ENCODE assay signal across 1 cellular context in the genomic region with DNA sequence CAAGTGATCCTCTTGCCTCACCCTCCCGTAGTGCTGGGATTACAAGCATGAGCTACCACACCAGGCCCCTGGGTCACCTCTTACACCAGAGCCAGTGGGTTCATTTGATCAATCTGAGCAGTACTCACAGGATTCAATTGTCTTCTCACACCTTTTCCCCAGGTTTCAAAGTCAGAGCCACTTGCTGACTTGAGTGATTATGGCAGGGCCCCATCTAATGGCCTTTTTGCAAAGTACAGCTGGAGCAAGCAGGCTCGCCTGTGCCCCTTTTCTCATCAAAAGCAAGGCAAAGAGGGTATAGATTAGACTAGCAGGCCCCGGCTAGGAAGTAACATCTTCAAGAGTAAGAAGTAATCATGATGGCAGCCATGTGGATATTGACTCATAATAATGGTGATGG.
TF ChIP-seq lines count a peak whose summit lies in the region.

No MANE protein-coding gene starts in this region.

TF ChIP-seq in GM12878, 131 proteins besides CTCF, POLR2A, EP300 and RAD21 (continued from another document and continues in another):
- TF ChIP-seq, protein P1, sequence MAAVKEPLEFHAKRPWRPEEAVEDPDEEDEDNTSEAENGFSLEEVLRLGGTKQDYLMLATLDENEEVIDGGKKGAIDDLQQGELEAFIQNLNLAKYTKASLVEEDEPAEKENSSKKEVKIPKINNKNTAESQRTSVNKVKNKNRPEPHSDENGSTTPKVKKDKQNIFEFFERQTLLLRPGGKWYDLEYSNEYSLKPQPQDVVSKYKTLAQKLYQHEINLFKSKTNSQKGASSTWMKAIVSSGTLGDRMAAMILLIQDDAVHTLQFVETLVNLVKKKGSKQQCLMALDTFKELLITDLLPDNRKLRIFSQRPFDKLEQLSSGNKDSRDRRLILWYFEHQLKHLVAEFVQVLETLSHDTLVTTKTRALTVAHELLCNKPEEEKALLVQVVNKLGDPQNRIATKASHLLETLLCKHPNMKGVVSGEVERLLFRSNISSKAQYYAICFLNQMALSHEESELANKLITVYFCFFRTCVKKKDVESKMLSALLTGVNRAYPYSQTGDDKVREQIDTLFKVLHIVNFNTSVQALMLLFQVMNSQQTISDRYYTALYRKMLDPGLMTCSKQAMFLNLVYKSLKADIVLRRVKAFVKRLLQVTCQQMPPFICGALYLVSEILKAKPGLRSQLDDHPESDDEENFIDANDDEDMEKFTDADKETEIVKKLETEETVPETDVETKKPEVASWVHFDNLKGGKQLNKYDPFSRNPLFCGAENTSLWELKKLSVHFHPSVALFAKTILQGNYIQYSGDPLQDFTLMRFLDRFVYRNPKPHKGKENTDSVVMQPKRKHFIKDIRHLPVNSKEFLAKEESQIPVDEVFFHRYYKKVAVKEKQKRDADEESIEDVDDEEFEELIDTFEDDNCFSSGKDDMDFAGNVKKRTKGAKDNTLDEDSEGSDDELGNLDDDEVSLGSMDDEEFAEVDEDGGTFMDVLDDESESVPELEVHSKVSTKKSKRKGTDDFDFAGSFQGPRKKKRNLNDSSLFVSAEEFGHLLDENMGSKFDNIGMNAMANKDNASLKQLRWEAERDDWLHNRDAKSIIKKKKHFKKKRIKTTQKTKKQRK (IDR thresholded peaks at IDR 0.05; ENCODE audit: low read depth, low read length): no peak
- TF ChIP-seq NFIC (IDR thresholded peaks at IDR 0.05; ENCODE audit: low read depth, low read length): no peak
- TF ChIP-seq BHLHE40 (IDR thresholded peaks at IDR 0.05; ENCODE audit: borderline replicate concordance in 1 of 2, low read depth in 2 of 2, low read length in 1 of 2): no peak; a peak in 1 of 4 replicates
- TF ChIP-seq, protein P2, sequence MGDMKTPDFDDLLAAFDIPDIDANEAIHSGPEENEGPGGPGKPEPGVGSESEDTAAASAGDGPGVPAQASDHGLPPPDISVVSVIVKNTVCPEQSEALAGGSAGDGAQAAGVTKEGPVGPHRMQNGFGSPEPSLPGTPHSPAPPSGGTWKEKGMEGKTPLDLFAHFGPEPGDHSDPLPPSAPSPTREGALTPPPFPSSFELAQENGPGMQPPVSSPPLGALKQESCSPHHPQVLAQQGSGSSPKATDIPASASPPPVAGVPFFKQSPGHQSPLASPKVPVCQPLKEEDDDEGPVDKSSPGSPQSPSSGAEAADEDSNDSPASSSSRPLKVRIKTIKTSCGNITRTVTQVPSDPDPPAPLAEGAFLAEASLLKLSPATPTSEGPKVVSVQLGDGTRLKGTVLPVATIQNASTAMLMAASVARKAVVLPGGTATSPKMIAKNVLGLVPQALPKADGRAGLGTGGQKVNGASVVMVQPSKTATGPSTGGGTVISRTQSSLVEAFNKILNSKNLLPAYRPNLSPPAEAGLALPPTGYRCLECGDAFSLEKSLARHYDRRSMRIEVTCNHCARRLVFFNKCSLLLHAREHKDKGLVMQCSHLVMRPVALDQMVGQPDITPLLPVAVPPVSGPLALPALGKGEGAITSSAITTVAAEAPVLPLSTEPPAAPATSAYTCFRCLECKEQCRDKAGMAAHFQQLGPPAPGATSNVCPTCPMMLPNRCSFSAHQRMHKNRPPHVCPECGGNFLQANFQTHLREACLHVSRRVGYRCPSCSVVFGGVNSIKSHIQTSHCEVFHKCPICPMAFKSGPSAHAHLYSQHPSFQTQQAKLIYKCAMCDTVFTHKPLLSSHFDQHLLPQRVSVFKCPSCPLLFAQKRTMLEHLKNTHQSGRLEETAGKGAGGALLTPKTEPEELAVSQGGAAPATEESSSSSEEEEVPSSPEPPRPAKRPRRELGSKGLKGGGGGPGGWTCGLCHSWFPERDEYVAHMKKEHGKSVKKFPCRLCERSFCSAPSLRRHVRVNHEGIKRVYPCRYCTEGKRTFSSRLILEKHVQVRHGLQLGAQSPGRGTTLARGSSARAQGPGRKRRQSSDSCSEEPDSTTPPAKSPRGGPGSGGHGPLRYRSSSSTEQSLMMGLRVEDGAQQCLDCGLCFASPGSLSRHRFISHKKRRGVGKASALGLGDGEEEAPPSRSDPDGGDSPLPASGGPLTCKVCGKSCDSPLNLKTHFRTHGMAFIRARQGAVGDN (IDR thresholded peaks at IDR 0.05): peak; percentile 69; the same call in 1 of the 2 replicates
- TF ChIP-seq SMC3 (IDR thresholded peaks at IDR 0.05; ENCODE audit: borderline replicate concordance, low read length): peak; percentile 83; the same call in 1 of the 2 replicates
- TF ChIP-seq PAX5 (IDR thresholded peaks at IDR 0.05; ENCODE audit: borderline replicate concordance, low read depth, low read length): no peak
- no peak for TF ChIP-seq EGR1 (IDR thresholded peaks at IDR 0.05; ENCODE audit: borderline replicate concordance in 1 of 2, low read depth in 2 of 2, low read length in 2 of 2)
- TF ChIP-seq SRF (IDR thresholded peaks at IDR 0.05; ENCODE audit: low read depth in 2 of 2, low read length in 2 of 2): no peak
- TF ChIP-seq TBL1XR1 (IDR thresholded peaks at IDR 0.05; ENCODE audit: low read depth, low read length): no peak
- TF ChIP-seq MTA3 (IDR thresholded peaks at IDR 0.05; ENCODE audit: borderline replicate concordance, low read length): no peak
- no peak for TF ChIP-seq CBFB (IDR thresholded peaks at IDR 0.05; ENCODE audit: low read depth)
- no peak for TF ChIP-seq BACH1 (IDR thresholded peaks at IDR 0.05; ENCODE audit: borderline replicate concordance)
- TF ChIP-seq FOXM1 (IDR thresholded peaks at IDR 0.05; ENCODE audit: low read depth, low read length): peak; percentile 42; the same call in 1 of the 2 replicates
- no peak for TF ChIP-seq SPI1 (IDR thresholded peaks at IDR 0.05; ENCODE audit: borderline replicate concordance, insufficient read depth, low read depth, low read length)
- TF ChIP-seq HDAC6 (IDR thresholded peaks at IDR 0.05; ENCODE audit: unreplicated experiment): no peak
- no peak for TF ChIP-seq FOS (IDR thresholded peaks at IDR 0.05; ENCODE audit: borderline replicate concordance, extremely low read depth, insufficient read length)
- TF ChIP-seq, protein P3, sequence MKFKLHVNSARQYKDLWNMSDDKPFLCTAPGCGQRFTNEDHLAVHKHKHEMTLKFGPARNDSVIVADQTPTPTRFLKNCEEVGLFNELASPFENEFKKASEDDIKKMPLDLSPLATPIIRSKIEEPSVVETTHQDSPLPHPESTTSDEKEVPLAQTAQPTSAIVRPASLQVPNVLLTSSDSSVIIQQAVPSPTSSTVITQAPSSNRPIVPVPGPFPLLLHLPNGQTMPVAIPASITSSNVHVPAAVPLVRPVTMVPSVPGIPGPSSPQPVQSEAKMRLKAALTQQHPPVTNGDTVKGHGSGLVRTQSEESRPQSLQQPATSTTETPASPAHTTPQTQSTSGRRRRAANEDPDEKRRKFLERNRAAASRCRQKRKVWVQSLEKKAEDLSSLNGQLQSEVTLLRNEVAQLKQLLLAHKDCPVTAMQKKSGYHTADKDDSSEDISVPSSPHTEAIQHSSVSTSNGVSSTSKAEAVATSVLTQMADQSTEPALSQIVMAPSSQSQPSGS (IDR thresholded peaks at IDR 0.05; ENCODE audit: low read length): no peak
- TF ChIP-seq TAF1 (IDR thresholded peaks at IDR 0.05; ENCODE audit: borderline replicate concordance, low read depth, low read length): no peak
- TF ChIP-seq, protein P4, sequence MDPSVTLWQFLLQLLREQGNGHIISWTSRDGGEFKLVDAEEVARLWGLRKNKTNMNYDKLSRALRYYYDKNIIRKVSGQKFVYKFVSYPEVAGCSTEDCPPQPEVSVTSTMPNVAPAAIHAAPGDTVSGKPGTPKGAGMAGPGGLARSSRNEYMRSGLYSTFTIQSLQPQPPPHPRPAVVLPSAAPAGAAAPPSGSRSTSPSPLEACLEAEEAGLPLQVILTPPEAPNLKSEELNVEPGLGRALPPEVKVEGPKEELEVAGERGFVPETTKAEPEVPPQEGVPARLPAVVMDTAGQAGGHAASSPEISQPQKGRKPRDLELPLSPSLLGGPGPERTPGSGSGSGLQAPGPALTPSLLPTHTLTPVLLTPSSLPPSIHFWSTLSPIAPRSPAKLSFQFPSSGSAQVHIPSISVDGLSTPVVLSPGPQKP (IDR thresholded peaks at IDR 0.05; ENCODE audit: low read depth, low read length): no peak
- no peak for TF ChIP-seq SMARCA5 (IDR thresholded peaks at IDR 0.05)
- TF ChIP-seq, protein P5, sequence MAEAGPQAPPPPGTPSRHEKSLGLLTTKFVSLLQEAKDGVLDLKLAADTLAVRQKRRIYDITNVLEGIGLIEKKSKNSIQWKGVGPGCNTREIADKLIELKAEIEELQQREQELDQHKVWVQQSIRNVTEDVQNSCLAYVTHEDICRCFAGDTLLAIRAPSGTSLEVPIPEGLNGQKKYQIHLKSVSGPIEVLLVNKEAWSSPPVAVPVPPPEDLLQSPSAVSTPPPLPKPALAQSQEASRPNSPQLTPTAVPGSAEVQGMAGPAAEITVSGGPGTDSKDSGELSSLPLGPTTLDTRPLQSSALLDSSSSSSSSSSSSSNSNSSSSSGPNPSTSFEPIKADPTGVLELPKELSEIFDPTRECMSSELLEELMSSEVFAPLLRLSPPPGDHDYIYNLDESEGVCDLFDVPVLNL (IDR thresholded peaks at IDR 0.05; ENCODE audit: low read depth, low read length): no peak
- 0 out of 2 replicates have a peak, but pooled peaks have one; percentile 32 for TF ChIP-seq ZNF207 (IDR thresholded peaks at IDR 0.05; ENCODE audit: borderline replicate concordance)
- no peak for TF ChIP-seq SUZ12 (IDR thresholded peaks at IDR 0.05; ENCODE audit: unreplicated experiment)
- TF ChIP-seq, protein P6, sequence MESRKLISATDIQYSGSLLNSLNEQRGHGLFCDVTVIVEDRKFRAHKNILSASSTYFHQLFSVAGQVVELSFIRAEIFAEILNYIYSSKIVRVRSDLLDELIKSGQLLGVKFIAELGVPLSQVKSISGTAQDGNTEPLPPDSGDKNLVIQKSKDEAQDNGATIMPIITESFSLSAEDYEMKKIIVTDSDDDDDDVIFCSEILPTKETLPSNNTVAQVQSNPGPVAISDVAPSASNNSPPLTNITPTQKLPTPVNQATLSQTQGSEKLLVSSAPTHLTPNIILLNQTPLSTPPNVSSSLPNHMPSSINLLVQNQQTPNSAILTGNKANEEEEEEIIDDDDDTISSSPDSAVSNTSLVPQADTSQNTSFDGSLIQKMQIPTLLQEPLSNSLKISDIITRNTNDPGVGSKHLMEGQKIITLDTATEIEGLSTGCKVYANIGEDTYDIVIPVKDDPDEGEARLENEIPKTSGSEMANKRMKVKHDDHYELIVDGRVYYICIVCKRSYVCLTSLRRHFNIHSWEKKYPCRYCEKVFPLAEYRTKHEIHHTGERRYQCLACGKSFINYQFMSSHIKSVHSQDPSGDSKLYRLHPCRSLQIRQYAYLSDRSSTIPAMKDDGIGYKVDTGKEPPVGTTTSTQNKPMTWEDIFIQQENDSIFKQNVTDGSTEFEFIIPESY (IDR thresholded peaks at IDR 0.05): no peak
- TF ChIP-seq HCFC1 (IDR thresholded peaks at IDR 0.05; ENCODE audit: low read length): no peak
- TF ChIP-seq, protein P7, sequence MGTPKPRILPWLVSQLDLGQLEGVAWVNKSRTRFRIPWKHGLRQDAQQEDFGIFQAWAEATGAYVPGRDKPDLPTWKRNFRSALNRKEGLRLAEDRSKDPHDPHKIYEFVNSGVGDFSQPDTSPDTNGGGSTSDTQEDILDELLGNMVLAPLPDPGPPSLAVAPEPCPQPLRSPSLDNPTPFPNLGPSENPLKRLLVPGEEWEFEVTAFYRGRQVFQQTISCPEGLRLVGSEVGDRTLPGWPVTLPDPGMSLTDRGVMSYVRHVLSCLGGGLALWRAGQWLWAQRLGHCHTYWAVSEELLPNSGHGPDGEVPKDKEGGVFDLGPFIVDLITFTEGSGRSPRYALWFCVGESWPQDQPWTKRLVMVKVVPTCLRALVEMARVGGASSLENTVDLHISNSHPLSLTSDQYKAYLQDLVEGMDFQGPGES (IDR thresholded peaks at IDR 0.05): no peak
- no peak for TF ChIP-seq ZSCAN29 (IDR thresholded peaks at IDR 0.05)
- no peak for TF ChIP-seq CHD1 (IDR thresholded peaks at IDR 0.05; ENCODE audit: low read depth, low read length)
- TF ChIP-seq, protein P8, sequence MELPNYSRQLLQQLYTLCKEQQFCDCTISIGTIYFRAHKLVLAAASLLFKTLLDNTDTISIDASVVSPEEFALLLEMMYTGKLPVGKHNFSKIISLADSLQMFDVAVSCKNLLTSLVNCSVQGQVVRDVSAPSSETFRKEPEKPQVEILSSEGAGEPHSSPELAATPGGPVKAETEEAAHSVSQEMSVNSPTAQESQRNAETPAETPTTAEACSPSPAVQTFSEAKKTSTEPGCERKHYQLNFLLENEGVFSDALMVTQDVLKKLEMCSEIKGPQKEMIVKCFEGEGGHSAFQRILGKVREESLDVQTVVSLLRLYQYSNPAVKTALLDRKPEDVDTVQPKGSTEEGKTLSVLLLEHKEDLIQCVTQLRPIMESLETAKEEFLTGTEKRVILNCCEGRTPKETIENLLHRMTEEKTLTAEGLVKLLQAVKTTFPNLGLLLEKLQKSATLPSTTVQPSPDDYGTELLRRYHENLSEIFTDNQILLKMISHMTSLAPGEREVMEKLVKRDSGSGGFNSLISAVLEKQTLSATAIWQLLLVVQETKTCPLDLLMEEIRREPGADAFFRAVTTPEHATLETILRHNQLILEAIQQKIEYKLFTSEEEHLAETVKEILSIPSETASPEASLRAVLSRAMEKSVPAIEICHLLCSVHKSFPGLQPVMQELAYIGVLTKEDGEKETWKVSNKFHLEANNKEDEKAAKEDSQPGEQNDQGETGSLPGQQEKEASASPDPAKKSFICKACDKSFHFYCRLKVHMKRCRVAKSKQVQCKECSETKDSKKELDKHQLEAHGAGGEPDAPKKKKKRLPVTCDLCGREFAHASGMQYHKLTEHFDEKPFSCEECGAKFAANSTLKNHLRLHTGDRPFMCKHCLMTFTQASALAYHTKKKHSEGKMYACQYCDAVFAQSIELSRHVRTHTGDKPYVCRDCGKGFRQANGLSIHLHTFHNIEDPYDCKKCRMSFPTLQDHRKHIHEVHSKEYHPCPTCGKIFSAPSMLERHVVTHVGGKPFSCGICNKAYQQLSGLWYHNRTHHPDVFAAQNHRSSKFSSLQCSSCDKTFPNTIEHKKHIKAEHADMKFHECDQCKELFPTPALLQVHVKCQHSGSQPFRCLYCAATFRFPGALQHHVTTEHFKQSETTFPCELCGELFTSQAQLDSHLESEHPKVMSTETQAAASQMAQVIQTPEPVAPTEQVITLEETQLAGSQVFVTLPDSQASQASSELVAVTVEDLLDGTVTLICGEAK (IDR thresholded peaks at IDR 0.05; ENCODE audit: borderline replicate concordance): no peak
- TF ChIP-seq, protein P9, sequence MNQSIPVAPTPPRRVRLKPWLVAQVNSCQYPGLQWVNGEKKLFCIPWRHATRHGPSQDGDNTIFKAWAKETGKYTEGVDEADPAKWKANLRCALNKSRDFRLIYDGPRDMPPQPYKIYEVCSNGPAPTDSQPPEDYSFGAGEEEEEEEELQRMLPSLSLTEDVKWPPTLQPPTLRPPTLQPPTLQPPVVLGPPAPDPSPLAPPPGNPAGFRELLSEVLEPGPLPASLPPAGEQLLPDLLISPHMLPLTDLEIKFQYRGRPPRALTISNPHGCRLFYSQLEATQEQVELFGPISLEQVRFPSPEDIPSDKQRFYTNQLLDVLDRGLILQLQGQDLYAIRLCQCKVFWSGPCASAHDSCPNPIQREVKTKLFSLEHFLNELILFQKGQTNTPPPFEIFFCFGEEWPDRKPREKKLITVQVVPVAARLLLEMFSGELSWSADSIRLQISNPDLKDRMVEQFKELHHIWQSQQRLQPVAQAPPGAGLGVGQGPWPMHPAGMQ (IDR thresholded peaks at IDR 0.05; ENCODE audit: borderline replicate concordance): no peak
- TF ChIP-seq JUND (IDR thresholded peaks at IDR 0.05; ENCODE audit: low read depth, low read length): no peak
- no peak for TF ChIP-seq LARP7 (IDR thresholded peaks at IDR 0.05)
